ENCODE assay signal across 32 cellular contexts in genomic region chr1:246814890-246815289, GRCh38.
"Had no signal": no experiment of that assay in that cellular context is flagged by ENCODE, and none has a peak within 500 bp of the region (broad histone marks: within the 10 kb centered on the region; RNA-seq: fewer than 3 reads in every experiment).

No MANE protein-coding gene starts in this region.

- FAIRE-seq: islet of Langerhans, kidney, urothelium cell line had no signal

- DNase-seq: heart left ventricle; hypothalamus; immature natural killer cell; kidney; left colon; left lung; lower lobe of right lung; mammary epithelial cell; midbrain; mucosa of descending colon; naive thymus-derived CD4-positive, alpha-beta T cell; nephron progenitor cell; ovary; posterior cingulate gyrus; psoas muscle; stimulated activated CD4-positive, alpha-beta T cell treated with anti-CD3 and anti-CD28 coated beads, Interleukin-12 subunit alpha, Interleukin-12 subunit beta, amount 100 ng/mL, for 4 hours; stimulated activated CD4-positive, alpha-beta T cell treated with anti-CD3 and anti-CD28 coated beads, Interleukin-15, amount 100 ng/mL, for 24 hours; stimulated activated CD4-positive, alpha-beta T cell treated with anti-CD3 and anti-CD28 coated beads, Interleukin-2, amount 100 ng/mL, for 24 hours; stimulated activated CD4-positive, alpha-beta T cell treated with anti-CD3 and anti-CD28 coated beads, Interleukin-4, amount 100 ng/mL, for 1 hour; stimulated activated naive B cell treated with anti-CD40 and anti-IgM and Interleukin-4, amounts not matched to agents 10 μg/mL and 1 μg/mL and 100 μg/mL, for 72 hours; stimulated activated naive CD8-positive, alpha-beta T cell treated with anti-CD3 and anti-CD28 coated beads, Interleukin-15, Interleukin-2, amounts not matched to agents 100 U/mL and 50 U/mL, for 24 hours; stomach; testis; thyroid gland; transverse colon; upper lobe of right lung had no signal

- H3K9me3 Mint-ChIP-seq: stimulated activated naive B cell treated with anti-CD40 and anti-IgM and Interleukin-4, amounts not matched to agents 10 μg/mL and 1 μg/mL and 100 μg/mL, for 72 hours had no signal

- H3K4me2 ChIP-seq: neural progenitor cell had no signal

- H3K4me3 ChIP-seq: heart left ventricle, left lung, lower lobe of right lung, mucosa of descending colon, neural progenitor cell, ovary, psoas muscle, right atrium auricular region, skin epidermis, stomach, testis, thyroid gland, transverse colon, upper lobe of right lung had no signal

- H3K27ac ChIP-seq: heart left ventricle, left lung, lower lobe of right lung, neural progenitor cell, ovary, psoas muscle, right atrium auricular region, skin epidermis, stomach, testis, thyroid gland, transverse colon, upper lobe of right lung had no signal

- H3K27me3 ChIP-seq: heart left ventricle, left lung, neural progenitor cell, ovary, right atrium auricular region, stomach, testis, thyroid gland, transverse colon, upper lobe of right lung had no signal

- H3K9ac ChIP-seq: neural progenitor cell had no signal

- H3K4me1 Mint-ChIP-seq: nephron progenitor cell had no signal

- ATAC-seq: heart left ventricle; left colon; left lung; lower lobe of right lung; mucosa of descending colon; naive thymus-derived CD4-positive, alpha-beta T cell; psoas muscle; sciatic nerve; stimulated activated naive B cell treated with anti-CD40 and anti-IgM and Interleukin-4, amounts not matched to agents 10 μg/mL and 1 μg/mL and 100 μg/mL, for 72 hours; stimulated activated naive CD8-positive, alpha-beta T cell treated with anti-CD3 and anti-CD28 coated beads, Interleukin-15, Interleukin-2, amounts not matched to agents 100 U/mL and 50 U/mL, for 24 hours; upper lobe of right lung had no signal

- H2AFZ ChIP-seq: neural progenitor cell had no signal

- H3K36me3 Mint-ChIP-seq: immature natural killer cell; neural progenitor cell; stimulated activated naive B cell treated with anti-CD40 and anti-IgM and Interleukin-4, amounts not matched to agents 10 μg/mL and 1 μg/mL and 100 μg/mL, for 72 hours had no signal

- H3K4me3 Mint-ChIP-seq: naive thymus-derived CD4-positive, alpha-beta T cell; nephron progenitor cell; neural progenitor cell; stimulated activated naive B cell treated with anti-CD40 and anti-IgM and Interleukin-4, amounts not matched to agents 10 μg/mL and 1 μg/mL and 100 μg/mL, for 72 hours had no signal

- H3K36me3 ChIP-seq: heart left ventricle, left lung, lower lobe of right lung, neural progenitor cell, ovary, right atrium auricular region, stomach, thyroid gland, transverse colon, upper lobe of right lung had no signal

- H3K4me1 ChIP-seq: left lung, lower lobe of right lung, neural progenitor cell, psoas muscle, right atrium auricular region, stomach, testis, thyroid gland, transverse colon, upper lobe of right lung had no signal

- H3K27ac Mint-ChIP-seq: immature natural killer cell; naive thymus-derived CD4-positive, alpha-beta T cell; nephron progenitor cell; neural progenitor cell; stimulated activated naive B cell treated with anti-CD40 and anti-IgM and Interleukin-4, amounts not matched to agents 10 μg/mL and 1 μg/mL and 100 μg/mL, for 72 hours had no signal

- H3K9me3 ChIP-seq: heart left ventricle, left lung, lower lobe of right lung, mucosa of descending colon, ovary, psoas muscle, right atrium auricular region, testis, thyroid gland, transverse colon, upper lobe of right lung had no signal
